2 cellular contexts compared by ENCODE assay signal in the genomic region with DNA sequence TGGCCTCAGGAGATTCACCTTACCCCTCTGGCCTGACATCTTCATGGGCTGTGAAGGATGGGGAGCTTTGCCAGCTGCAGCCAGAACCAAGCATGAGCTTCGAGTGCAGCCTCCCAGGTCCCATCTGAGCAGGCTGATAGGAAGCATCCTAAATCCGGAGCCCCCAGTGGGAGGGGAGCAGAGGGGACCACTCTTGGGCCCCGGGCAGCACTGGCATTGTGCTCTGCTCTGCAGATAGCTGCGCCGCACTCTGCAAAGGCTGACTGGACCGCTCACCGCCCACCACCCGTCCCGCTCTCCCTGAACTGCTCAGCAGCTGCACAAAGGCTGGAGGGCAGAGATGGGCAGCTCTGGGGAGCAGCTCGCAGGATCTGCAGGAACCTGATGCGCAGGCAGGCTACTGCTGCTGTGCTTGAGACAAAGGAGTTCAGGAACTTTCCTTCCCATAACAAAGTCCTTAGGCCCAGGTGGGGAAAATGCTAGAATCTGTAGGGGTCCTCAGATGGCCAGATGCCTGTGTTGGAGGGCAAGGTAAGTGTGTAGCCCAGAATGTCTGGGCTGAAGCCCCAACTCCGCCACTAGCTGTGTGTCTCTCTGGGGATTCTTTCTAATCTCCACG.
TF ChIP-seq lines count a peak whose summit lies in the region.

No MANE protein-coding gene starts in this region.

TF ChIP-seq in GM23338, 12 proteins besides CTCF, POLR2A, EP300 and RAD21 (continues in another document):
- TF ChIP-seq, protein P1, sequence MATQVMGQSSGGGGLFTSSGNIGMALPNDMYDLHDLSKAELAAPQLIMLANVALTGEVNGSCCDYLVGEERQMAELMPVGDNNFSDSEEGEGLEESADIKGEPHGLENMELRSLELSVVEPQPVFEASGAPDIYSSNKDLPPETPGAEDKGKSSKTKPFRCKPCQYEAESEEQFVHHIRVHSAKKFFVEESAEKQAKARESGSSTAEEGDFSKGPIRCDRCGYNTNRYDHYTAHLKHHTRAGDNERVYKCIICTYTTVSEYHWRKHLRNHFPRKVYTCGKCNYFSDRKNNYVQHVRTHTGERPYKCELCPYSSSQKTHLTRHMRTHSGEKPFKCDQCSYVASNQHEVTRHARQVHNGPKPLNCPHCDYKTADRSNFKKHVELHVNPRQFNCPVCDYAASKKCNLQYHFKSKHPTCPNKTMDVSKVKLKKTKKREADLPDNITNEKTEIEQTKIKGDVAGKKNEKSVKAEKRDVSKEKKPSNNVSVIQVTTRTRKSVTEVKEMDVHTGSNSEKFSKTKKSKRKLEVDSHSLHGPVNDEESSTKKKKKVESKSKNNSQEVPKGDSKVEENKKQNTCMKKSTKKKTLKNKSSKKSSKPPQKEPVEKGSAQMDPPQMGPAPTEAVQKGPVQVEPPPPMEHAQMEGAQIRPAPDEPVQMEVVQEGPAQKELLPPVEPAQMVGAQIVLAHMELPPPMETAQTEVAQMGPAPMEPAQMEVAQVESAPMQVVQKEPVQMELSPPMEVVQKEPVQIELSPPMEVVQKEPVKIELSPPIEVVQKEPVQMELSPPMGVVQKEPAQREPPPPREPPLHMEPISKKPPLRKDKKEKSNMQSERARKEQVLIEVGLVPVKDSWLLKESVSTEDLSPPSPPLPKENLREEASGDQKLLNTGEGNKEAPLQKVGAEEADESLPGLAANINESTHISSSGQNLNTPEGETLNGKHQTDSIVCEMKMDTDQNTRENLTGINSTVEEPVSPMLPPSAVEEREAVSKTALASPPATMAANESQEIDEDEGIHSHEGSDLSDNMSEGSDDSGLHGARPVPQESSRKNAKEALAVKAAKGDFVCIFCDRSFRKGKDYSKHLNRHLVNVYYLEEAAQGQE (IDR thresholded peaks at IDR 0.05; ENCODE audit: unreplicated experiment) = no peak
- TF ChIP-seq STAT1 (IDR thresholded peaks at IDR 0.05; ENCODE audit: unreplicated experiment) = no peak
- TF ChIP-seq, protein P2, sequence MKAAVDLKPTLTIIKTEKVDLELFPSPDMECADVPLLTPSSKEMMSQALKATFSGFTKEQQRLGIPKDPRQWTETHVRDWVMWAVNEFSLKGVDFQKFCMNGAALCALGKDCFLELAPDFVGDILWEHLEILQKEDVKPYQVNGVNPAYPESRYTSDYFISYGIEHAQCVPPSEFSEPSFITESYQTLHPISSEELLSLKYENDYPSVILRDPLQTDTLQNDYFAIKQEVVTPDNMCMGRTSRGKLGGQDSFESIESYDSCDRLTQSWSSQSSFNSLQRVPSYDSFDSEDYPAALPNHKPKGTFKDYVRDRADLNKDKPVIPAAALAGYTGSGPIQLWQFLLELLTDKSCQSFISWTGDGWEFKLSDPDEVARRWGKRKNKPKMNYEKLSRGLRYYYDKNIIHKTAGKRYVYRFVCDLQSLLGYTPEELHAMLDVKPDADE (IDR thresholded peaks at IDR 0.05) = no peak
- no peak for TF ChIP-seq ZNF331 (CRISPR knock-in tag; IDR thresholded peaks at IDR 0.05; ENCODE audit: low read depth)
- TF ChIP-seq, protein P3, sequence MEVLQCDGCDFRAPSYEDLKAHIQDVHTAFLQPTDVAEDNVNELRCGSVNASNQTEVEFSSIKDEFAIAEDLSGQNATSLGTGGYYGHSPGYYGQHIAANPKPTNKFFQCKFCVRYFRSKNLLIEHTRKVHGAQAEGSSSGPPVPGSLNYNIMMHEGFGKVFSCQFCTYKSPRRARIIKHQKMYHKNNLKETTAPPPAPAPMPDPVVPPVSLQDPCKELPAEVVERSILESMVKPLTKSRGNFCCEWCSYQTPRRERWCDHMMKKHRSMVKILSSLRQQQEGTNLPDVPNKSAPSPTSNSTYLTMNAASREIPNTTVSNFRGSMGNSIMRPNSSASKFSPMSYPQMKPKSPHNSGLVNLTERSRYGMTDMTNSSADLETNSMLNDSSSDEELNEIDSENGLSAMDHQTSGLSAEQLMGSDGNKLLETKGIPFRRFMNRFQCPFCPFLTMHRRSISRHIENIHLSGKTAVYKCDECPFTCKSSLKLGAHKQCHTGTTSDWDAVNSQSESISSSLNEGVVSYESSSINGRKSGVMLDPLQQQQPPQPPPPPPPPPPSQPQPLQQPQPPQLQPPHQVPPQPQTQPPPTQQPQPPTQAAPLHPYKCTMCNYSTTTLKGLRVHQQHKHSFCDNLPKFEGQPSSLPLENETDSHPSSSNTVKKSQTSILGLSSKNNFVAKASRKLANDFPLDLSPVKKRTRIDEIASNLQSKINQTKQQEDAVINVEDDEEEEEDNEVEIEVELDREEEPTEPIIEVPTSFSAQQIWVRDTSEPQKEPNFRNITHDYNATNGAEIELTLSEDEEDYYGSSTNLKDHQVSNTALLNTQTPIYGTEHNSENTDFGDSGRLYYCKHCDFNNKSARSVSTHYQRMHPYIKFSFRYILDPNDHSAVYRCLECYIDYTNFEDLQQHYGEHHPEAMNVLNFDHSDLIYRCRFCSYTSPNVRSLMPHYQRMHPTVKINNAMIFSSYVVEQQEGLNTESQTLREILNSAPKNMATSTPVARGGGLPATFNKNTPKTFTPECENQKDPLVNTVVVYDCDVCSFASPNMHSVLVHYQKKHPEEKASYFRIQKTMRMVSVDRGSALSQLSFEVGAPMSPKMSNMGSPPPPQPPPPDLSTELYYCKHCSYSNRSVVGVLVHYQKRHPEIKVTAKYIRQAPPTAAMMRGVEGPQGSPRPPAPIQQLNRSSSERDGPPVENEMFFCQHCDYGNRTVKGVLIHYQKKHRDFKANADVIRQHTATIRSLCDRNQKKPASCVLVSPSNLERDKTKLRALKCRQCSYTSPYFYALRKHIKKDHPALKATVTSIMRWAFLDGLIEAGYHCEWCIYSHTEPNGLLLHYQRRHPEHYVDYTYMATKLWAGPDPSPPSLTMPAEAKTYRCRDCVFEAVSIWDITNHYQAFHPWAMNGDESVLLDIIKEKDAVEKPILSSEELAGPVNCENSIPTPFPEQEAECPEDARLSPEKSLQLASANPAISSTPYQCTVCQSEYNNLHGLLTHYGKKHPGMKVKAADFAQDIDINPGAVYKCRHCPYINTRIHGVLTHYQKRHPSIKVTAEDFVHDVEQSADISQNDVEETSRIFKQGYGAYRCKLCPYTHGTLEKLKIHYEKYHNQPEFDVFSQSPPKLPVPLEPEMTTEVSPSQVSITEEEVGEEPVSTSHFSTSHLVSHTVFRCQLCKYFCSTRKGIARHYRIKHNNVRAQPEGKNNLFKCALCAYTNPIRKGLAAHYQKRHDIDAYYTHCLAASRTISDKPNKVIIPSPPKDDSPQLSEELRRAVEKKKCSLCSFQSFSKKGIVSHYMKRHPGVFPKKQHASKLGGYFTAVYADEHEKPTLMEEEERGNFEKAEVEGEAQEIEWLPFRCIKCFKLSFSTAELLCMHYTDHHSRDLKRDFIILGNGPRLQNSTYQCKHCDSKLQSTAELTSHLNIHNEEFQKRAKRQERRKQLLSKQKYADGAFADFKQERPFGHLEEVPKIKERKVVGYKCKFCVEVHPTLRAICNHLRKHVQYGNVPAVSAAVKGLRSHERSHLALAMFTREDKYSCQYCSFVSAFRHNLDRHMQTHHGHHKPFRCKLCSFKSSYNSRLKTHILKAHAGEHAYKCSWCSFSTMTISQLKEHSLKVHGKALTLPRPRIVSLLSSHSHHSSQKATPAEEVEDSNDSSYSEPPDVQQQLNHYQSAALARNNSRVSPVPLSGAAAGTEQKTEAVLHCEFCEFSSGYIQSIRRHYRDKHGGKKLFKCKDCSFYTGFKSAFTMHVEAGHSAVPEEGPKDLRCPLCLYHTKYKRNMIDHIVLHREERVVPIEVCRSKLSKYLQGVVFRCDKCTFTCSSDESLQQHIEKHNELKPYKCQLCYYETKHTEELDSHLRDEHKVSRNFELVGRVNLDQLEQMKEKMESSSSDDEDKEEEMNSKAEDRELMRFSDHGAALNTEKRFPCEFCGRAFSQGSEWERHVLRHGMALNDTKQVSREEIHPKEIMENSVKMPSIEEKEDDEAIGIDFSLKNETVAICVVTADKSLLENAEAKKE (CRISPR knock-in tag; IDR thresholded peaks at IDR 0.05) = no peak
- no peak for TF ChIP-seq JUNB (IDR thresholded peaks at IDR 0.05; ENCODE audit: unreplicated experiment)
- TF ChIP-seq POLR2AphosphoS5 (IDR thresholded peaks at IDR 0.05; ENCODE audit: low read depth) = no peak
- no peak for TF ChIP-seq EZH2phosphoT487 (IDR thresholded peaks at IDR 0.05; ENCODE audit: unreplicated experiment)

TF ChIP-seq in endothelial cell of umbilical vein, 7 proteins besides CTCF, POLR2A, EP300 and RAD21:
- TF ChIP-seq JUN (IDR thresholded peaks at IDR 0.05; ENCODE audit: borderline replicate concordance, insufficient read depth, insufficient read length, low read depth) = no peak
- TF ChIP-seq EZH2 (IDR thresholded peaks at IDR 0.05; ENCODE audit: borderline replicate concordance, low read depth, low read length, severe bottlenecking) = no peak
